1 cellular context compared by ENCODE assay signal in the genomic region with DNA sequence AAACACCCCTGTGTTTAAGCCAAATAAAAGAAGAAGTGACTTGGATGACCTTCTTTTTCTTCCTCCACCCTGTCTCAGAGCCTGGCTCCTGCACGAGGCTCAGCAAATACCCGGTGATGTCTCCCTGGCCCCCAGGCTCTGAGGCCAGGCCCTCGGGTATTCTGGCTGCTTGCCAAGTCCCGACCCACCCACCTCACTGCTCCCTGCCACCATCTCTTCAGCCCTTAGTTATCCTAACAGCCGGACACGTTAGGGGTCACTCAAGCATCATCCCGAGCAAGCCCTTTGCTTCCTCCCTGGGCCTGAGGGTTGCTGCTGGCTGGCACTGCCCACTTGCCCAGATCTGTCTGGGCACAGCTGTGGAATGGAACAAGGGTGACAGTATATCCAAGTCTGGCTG.
TF ChIP-seq lines count a peak whose summit lies in the region.

No MANE protein-coding gene starts in this region.

TF ChIP-seq in K562, 482 proteins besides CTCF, POLR2A, EP300 and RAD21:
- TF ChIP-seq ZNF408 (CRISPR knock-in tag; IDR thresholded peaks at IDR 0.05; ENCODE audit: low read depth), result no peak
- TF ChIP-seq ZC3H11A (IDR thresholded peaks at IDR 0.05; ENCODE audit: low read depth, low read length), result no peak
- TF ChIP-seq XRCC4 (IDR thresholded peaks at IDR 0.05; ENCODE audit: extremely low read depth, insufficient read depth, insufficient read length), result no peak
- TF ChIP-seq, protein P1, sequence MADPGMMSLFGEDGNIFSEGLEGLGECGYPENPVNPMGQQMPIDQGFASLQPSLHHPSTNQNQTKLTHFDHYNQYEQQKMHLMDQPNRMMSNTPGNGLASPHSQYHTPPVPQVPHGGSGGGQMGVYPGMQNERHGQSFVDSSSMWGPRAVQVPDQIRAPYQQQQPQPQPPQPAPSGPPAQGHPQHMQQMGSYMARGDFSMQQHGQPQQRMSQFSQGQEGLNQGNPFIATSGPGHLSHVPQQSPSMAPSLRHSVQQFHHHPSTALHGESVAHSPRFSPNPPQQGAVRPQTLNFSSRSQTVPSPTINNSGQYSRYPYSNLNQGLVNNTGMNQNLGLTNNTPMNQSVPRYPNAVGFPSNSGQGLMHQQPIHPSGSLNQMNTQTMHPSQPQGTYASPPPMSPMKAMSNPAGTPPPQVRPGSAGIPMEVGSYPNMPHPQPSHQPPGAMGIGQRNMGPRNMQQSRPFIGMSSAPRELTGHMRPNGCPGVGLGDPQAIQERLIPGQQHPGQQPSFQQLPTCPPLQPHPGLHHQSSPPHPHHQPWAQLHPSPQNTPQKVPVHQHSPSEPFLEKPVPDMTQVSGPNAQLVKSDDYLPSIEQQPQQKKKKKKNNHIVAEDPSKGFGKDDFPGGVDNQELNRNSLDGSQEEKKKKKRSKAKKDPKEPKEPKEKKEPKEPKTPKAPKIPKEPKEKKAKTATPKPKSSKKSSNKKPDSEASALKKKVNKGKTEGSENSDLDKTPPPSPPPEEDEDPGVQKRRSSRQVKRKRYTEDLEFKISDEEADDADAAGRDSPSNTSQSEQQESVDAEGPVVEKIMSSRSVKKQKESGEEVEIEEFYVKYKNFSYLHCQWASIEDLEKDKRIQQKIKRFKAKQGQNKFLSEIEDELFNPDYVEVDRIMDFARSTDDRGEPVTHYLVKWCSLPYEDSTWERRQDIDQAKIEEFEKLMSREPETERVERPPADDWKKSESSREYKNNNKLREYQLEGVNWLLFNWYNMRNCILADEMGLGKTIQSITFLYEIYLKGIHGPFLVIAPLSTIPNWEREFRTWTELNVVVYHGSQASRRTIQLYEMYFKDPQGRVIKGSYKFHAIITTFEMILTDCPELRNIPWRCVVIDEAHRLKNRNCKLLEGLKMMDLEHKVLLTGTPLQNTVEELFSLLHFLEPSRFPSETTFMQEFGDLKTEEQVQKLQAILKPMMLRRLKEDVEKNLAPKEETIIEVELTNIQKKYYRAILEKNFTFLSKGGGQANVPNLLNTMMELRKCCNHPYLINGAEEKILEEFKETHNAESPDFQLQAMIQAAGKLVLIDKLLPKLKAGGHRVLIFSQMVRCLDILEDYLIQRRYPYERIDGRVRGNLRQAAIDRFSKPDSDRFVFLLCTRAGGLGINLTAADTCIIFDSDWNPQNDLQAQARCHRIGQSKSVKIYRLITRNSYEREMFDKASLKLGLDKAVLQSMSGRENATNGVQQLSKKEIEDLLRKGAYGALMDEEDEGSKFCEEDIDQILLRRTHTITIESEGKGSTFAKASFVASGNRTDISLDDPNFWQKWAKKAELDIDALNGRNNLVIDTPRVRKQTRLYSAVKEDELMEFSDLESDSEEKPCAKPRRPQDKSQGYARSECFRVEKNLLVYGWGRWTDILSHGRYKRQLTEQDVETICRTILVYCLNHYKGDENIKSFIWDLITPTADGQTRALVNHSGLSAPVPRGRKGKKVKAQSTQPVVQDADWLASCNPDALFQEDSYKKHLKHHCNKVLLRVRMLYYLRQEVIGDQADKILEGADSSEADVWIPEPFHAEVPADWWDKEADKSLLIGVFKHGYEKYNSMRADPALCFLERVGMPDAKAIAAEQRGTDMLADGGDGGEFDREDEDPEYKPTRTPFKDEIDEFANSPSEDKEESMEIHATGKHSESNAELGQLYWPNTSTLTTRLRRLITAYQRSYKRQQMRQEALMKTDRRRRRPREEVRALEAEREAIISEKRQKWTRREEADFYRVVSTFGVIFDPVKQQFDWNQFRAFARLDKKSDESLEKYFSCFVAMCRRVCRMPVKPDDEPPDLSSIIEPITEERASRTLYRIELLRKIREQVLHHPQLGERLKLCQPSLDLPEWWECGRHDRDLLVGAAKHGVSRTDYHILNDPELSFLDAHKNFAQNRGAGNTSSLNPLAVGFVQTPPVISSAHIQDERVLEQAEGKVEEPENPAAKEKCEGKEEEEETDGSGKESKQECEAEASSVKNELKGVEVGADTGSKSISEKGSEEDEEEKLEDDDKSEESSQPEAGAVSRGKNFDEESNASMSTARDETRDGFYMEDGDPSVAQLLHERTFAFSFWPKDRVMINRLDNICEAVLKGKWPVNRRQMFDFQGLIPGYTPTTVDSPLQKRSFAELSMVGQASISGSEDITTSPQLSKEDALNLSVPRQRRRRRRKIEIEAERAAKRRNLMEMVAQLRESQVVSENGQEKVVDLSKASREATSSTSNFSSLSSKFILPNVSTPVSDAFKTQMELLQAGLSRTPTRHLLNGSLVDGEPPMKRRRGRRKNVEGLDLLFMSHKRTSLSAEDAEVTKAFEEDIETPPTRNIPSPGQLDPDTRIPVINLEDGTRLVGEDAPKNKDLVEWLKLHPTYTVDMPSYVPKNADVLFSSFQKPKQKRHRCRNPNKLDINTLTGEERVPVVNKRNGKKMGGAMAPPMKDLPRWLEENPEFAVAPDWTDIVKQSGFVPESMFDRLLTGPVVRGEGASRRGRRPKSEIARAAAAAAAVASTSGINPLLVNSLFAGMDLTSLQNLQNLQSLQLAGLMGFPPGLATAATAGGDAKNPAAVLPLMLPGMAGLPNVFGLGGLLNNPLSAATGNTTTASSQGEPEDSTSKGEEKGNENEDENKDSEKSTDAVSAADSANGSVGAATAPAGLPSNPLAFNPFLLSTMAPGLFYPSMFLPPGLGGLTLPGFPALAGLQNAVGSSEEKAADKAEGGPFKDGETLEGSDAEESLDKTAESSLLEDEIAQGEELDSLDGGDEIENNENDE (IDR thresholded peaks at IDR 0.05; ENCODE audit: low read depth, low read length), result no peak
- no peak for TF ChIP-seq TCFL5 (CRISPR knock-in tag; conservative IDR thresholded peaks at IDR 0.05)
- no peak for TF ChIP-seq SIN3B (IDR thresholded peaks at IDR 0.05; ENCODE audit: low read depth)
- no peak for TF ChIP-seq RBM39 (optimal IDR thresholded peaks at IDR 0.05; ENCODE audit: low read depth, low read length)
- no peak for TF ChIP-seq RBM22 (IDR thresholded peaks at IDR 0.05; ENCODE audit: low read depth, low read length, poor library complexity, severe bottlenecking)
- TF ChIP-seq, protein P2, sequence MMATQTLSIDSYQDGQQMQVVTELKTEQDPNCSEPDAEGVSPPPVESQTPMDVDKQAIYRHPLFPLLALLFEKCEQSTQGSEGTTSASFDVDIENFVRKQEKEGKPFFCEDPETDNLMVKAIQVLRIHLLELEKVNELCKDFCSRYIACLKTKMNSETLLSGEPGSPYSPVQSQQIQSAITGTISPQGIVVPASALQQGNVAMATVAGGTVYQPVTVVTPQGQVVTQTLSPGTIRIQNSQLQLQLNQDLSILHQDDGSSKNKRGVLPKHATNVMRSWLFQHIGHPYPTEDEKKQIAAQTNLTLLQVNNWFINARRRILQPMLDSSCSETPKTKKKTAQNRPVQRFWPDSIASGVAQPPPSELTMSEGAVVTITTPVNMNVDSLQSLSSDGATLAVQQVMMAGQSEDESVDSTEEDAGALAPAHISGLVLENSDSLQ (IDR thresholded peaks at IDR 0.05), result no peak
- peak; percentile 72 for TF ChIP-seq NFIX (CRISPR knock-in tag; IDR thresholded peaks at IDR 0.05; ENCODE audit: low read depth)
- peak; percentile 92 for TF ChIP-seq NFIC (IDR thresholded peaks at IDR 0.05)
- no peak for TF ChIP-seq MECOM (CRISPR knock-in tag; IDR thresholded peaks at IDR 0.05)
